Comparison of ENCODE assay signal across 12 cellular contexts in genomic region chr1:151284013-151284577, GRCh38. TPM values are rescaled to one million over a fixed set of nuclear protein-coding genes. Genes with fewer than 3 reads are reported as not detected.
DNase-seq lines count a peak whose midpoint lies in the region; ATAC-seq and TF ChIP-seq lines count a peak whose summit lies in the region.
"Had no signal": no experiment of that assay in that cellular context is flagged by ENCODE, and none has a peak within 500 bp of the region (broad histone marks: within the 10 kb centered on the region; RNA-seq: fewer than 3 reads in every experiment).

No MANE protein-coding gene starts in this region.

- H3K79me2 ChIP-seq in GM23338 (replicated peaks; ENCODE audit: insufficient read depth), result peaks cover 34% of the 10 kb centered on the region

- in situ Hi-C loops in astrocyte of the cerebellum (cut with HindIII; ENCODE audit: low sequenced_read_pairs), result no loop called here

- intact Hi-C loops in A673 (cut with micrococcal nuclease; ENCODE audit: unreplicated experiment), result loop anchor here (5.0 kb wide), 1 partner anchor 63 kb away; the partner anchor contains the start of gene RFX5

- H3K9me2 ChIP-seq in GM23338 (ENCODE audit: insufficient read depth), result no peaks in the 10 kb centered on the region

- no peaks in the 10 kb centered on the region for H3K9me3 Mint-ChIP-seq in GM23338

- no peaks in the 10 kb centered on the region for H3K9me3 ChIP-seq in A673 (ENCODE audit: low read depth, low read length, poor library complexity, severe bottlenecking)
- no peaks in the 10 kb centered on the region for H3K9me3 ChIP-seq in muscle layer of colon (ENCODE audit: low read length)
- H3K9me3 ChIP-seq: MG63, ovary had no signal

- DNase-seq in A673 (ENCODE audit: low spot score), result no peak
- no peak for DNase-seq in GM23338 (ENCODE audit: low spot score)
- no peak for DNase-seq in astrocyte of the cerebellum (ENCODE audit: low read depth)
- DNase-seq in NCI-H1048 (lab: John Stamatoyannopoulos, UW), result no peak
- no peak for DNase-seq in NCI-H2029 treated with DMSO at 0.1 percent for 48 hours (lab: John Stamatoyannopoulos, UW)
- DNase-seq: MG63; stimulated activated naive CD4-positive, alpha-beta T cell; T1000 had no signal

- no TSS peak for BruUV-seq in A673 (replicated peaks; lab: Mats Ljungman, UMichigan)

- POLR2A ChIA-PET in A673 (lab: Charles Lee; ENCODE audit: low non-redundant PET), result interaction anchor here (0.5 kb wide), 1 partner anchor 43 kb away, joined by 14 read pairs; no protein-coding TSS in a partner anchor

- peak overlapping the region; percentile 98 for H3K4me3 Mint-ChIP-seq in GM23338

- H3K27me3 ChIP-seq in A673 (replicated peaks; ENCODE audit: insufficient read depth, low read depth, low read length, poor library complexity) (no peaks in the 10 kb centered on the region), GM23338 (ENCODE audit: insufficient read depth) (no peaks in the 10 kb centered on the region), muscle layer of colon (ENCODE audit: control insufficient read depth in 1 of 2, insufficient read depth in 2 of 2, low read length in 2 of 2) (no peaks in the 10 kb centered on the region)
- H3K27me3 ChIP-seq: MG63, ovary had no signal

- H3K4me1 Mint-ChIP-seq in GM23338, result peaks cover 26% of the 10 kb centered on the region

- H3F3A ChIP-seq in GM23338 (replicated peaks; ENCODE audit: low read depth), result 0 out of 2 replicates have a peak, but pooled peaks cover 10% of the 10 kb centered on the region

- peak overlapping the region; percentile 78 for H3K9ac ChIP-seq in muscle layer of colon (ENCODE audit: low read length)

- peaks cover 46% of the 10 kb centered on the region for H3K36me3 Mint-ChIP-seq in GM23338 (ENCODE audit: low read depth)

- peaks cover 12% of the 10 kb centered on the region; the same call in 1 of the 2 replicates for H4K20me1 ChIP-seq in GM23338 (replicated peaks; ENCODE audit: insufficient read depth)

- H3K4me2 ChIP-seq in GM23338, result peak overlapping the region; percentile 99; the same call in 1 of the 2 replicates

- H3K27me3 Mint-ChIP-seq in GM23338 (ENCODE audit: insufficient read depth, low read depth, poor library complexity), result peaks cover 25% of the 10 kb centered on the region

- CTCF ChIA-PET in A673 (lab: Charles Lee), result no interaction called here

- TF ChIP-seq CTCF in A673 (conservative IDR thresholded peaks at IDR 0.05; ENCODE audit: low read depth, low read length) (no peak), GM23338 (conservative IDR thresholded peaks at IDR 0.05; ENCODE audit: low read depth in 2 of 2) (no peak), astrocyte of the cerebellum (IDR thresholded peaks at IDR 0.05; ENCODE audit: low read depth, low read length, missing control alignments) (no peak)

- peak overlapping the region; percentile 95 for H3K4me3 ChIP-seq in A673 (ENCODE audit: low read depth, low read length, poor library complexity, severe bottlenecking)
- H3K4me3 ChIP-seq in GM23338, result peak overlapping the region; percentile 95; the same call in 1 of the 2 replicates
- H3K4me3 ChIP-seq in astrocyte of the cerebellum (ENCODE audit: low read depth, low read length), result peak overlapping the region; percentile 66
- H3K4me3 ChIP-seq in muscle layer of colon (ENCODE audit: low read depth in 1 of 2, low read length in 2 of 2), result peak overlapping the region in 1 of 2 donors; percentile 97

- peak overlapping the region; percentile 38 for H3K27ac Mint-ChIP-seq in GM23338

- ATAC-seq in GM23338 (no peak), HG02970 (IDR thresholded peaks at IDR 0.05; ENCODE audit: low FRiP score, unreplicated experiment) (no peak), HG03196 (IDR thresholded peaks at IDR 0.05; ENCODE audit: unreplicated experiment) (no peak)

- no peak overlapping the region for H2AFZ ChIP-seq in GM23338

- H3K36me3 ChIP-seq in A673 (ENCODE audit: insufficient read depth, low read length, poor library complexity, severe bottlenecking), result peaks cover 34% of the 10 kb centered on the region
- 0 out of 2 replicates have a peak, but pooled peaks cover 9% of the 10 kb centered on the region for H3K36me3 ChIP-seq in GM23338 (ENCODE audit: insufficient read depth)
- peaks cover 36% of the 10 kb centered on the region for H3K36me3 ChIP-seq in muscle layer of colon (ENCODE audit: insufficient read depth, low read length)
- H3K36me3 ChIP-seq: ovary had no signal

- H3K4me1 ChIP-seq in A673 (ENCODE audit: insufficient read depth, low read length, poor library complexity, severe bottlenecking) (peaks cover 3% of the 10 kb centered on the region), GM23338 (ENCODE audit: insufficient read depth) (peaks cover 6% of the 10 kb centered on the region; the same call in 1 of the 2 replicates), muscle layer of colon (ENCODE audit: insufficient read depth, low read length) (peaks cover 13% of the 10 kb centered on the region)

- H3K27ac ChIP-seq in A673 (ENCODE audit: low read depth, low read length, poor library complexity, severe bottlenecking) (peak overlapping the region; percentile 42), GM23338 (ENCODE audit: low read depth) (0 out of 2 replicates have a peak overlapping the region, but pooled peaks have one; percentile 99), muscle layer of colon (ENCODE audit: low read depth, low read length) (no peak overlapping the region)

TF ChIP-seq in GM23338, 12 proteins besides CTCF, POLR2A, EP300 and RAD21 (continues in another document):
- TF ChIP-seq ZNF331 (CRISPR knock-in tag; IDR thresholded peaks at IDR 0.05; ENCODE audit: low read depth) (no peak), POLR2AphosphoS5 (IDR thresholded peaks at IDR 0.05; ENCODE audit: low read depth) (no peak), EZH2phosphoT487 (IDR thresholded peaks at IDR 0.05; ENCODE audit: unreplicated experiment) (no peak), ZNF462 (CRISPR knock-in tag; IDR thresholded peaks at IDR 0.05) (no peak), STAT1 (IDR thresholded peaks at IDR 0.05; ENCODE audit: unreplicated experiment) (no peak)

RNA-seq across cellular contexts. Expression of gene ZNF687, which starts 2.0 kb away (rescaled TPM):
- 26.4 and 30.2 TPM in 2 replicates for total RNA-seq in A673 (2021)
- total RNA-seq in GM23338 (2014; rRNA removed; shearing (Covaris generic)), result 63.1 and 63.9 TPM in 2 replicates
- 7.7 and 8.2 TPM in 2 replicates for polyA plus RNA-seq in GM23338 (2016; fragmentation: Nextera tagmentation; extraction: Ambion mirVana)

RNA-seq across cellular contexts. Expression of gene PSMD4, which starts 29.6 kb away (rescaled TPM):
- 312 and 339 TPM in 2 replicates for total RNA-seq in A673 (2021)
- 165 and 171 TPM in 2 replicates for total RNA-seq in GM23338 (2014; rRNA removed; shearing (Covaris generic))
- 235 and 263 TPM in 2 replicates for polyA plus RNA-seq in GM23338 (2016; fragmentation: Nextera tagmentation; extraction: Ambion mirVana)

RNA-seq across cellular contexts. Expression of gene PI4KB, which starts 43.1 kb away (rescaled TPM):
- total RNA-seq in A673 (2021), result 62.1 and 62.8 TPM in 2 replicates
- total RNA-seq in GM23338 (2014; rRNA removed; shearing (Covaris generic)), result 19.1 and 25.5 TPM in 2 replicates
- 12.3 and 15.3 TPM in 2 replicates for polyA plus RNA-seq in GM23338 (2016; fragmentation: Nextera tagmentation; extraction: Ambion mirVana)
